In genomic region chr1:119475866-119476439, GRCh38 we compare ENCODE assay signal across 8 cellular contexts. TPM values are rescaled to one million over a fixed set of nuclear protein-coding genes. Genes with fewer than 3 reads are reported as not detected.
DNase-seq lines count a peak whose midpoint lies in the region; ATAC-seq and TF ChIP-seq lines count a peak whose summit lies in the region.

No MANE protein-coding gene starts in this region.

- intact Hi-C loops in gastrocnemius medialis (cut with DNase I; ENCODE audit: low total_unique reads), result no loop called here

- ATAC-seq in GM19438 (IDR thresholded peaks at IDR 0.05; ENCODE audit: low read depth, unreplicated experiment) (peak; percentile 68), gastrocnemius medialis (no peak)

- no peak overlapping the region for H3K4me2 ChIP-seq in DOHH2 (ENCODE audit: low read length)

- H3K4me1 Mint-ChIP-seq in endodermal cell, result peaks cover 5% of the 10 kb centered on the region

- H3K27me3 ChIP-seq in DOHH2 (ENCODE audit: control insufficient read depth, low read length), result no peaks in the 10 kb centered on the region
- no peaks in the 10 kb centered on the region for H3K27me3 ChIP-seq in endodermal cell (ENCODE audit: control insufficient read depth, insufficient read depth, low read length, poor library complexity, severe bottlenecking)
- no peaks in the 10 kb centered on the region for H3K27me3 ChIP-seq in gastrocnemius medialis

- H3F3A ChIP-seq in DOHH2 (ENCODE audit: control insufficient read depth, insufficient read depth), result no peaks in the 10 kb centered on the region

- DNase-seq in KBM-7 (peak; percentile 64), RKO (ENCODE audit: low spot score) (peak; percentile 57), endodermal cell (peak; percentile 96), myocyte (ENCODE audit: low read depth) (peak; percentile 47), gastrocnemius medialis (no peak)
- DNase-seq in activated effector memory CD4-positive, alpha-beta T cell treated with anti-CD3 and anti-CD28 coated beads, Interleukin-2, amount 50 U/mL, for 16 hours, result no peak

- H3K4me3 ChIP-seq in DOHH2 (ENCODE audit: low read length) (no peak overlapping the region), endodermal cell (ENCODE audit: low read length) (no peak overlapping the region), gastrocnemius medialis (no peak overlapping the region)

- in situ Hi-C loops in KBM-7 (cut with MboI; ENCODE audit: low pct_unique_long_range_greater_than_20kb, low sequenced_read_pairs) (no loop called here), gastrocnemius medialis (cut with MboI; ENCODE audit: low sequenced_read_pairs in 4 of 4) (no loop called here)

- H3K9me3 ChIP-seq in DOHH2 (ENCODE audit: control insufficient read depth, insufficient read depth, low read length) (no peaks in the 10 kb centered on the region), endodermal cell (ENCODE audit: control insufficient read depth, low read length) (no peaks in the 10 kb centered on the region), gastrocnemius medialis (no peaks in the 10 kb centered on the region)

- H3K9me2 ChIP-seq in DOHH2 (replicated peaks; ENCODE audit: control insufficient read depth, low read length), result no peaks in the 10 kb centered on the region

- WGBS in endodermal cell (ENCODE audit: insufficient coverage in 1 of 2, insufficient read length in 1 of 2), 2 experiments, result 34% methylated on average over 9 of the region's 9 CpGs

- peak; percentile 58 for TF ChIP-seq CTCF in DOHH2 (IDR thresholded peaks at IDR 0.05; ENCODE audit: low read depth, low read length, poor library complexity, severe bottlenecking)
- peak; percentile 84 for TF ChIP-seq CTCF in endodermal cell (conservative IDR thresholded peaks at IDR 0.05)
- peak in 1 of 5 experiments; percentile 26 for TF ChIP-seq CTCF in gastrocnemius medialis (IDR thresholded peaks at IDR 0.05 in 4 of 5, conservative IDR thresholded peaks at IDR 0.05 in 1 of 5)

- H3K9ac ChIP-seq in endodermal cell (ENCODE audit: extremely low read depth, low read length, poor library complexity, severe bottlenecking), result no peak overlapping the region

- H3K27ac Mint-ChIP-seq in endodermal cell, result peak overlapping the region; percentile 75

- TF ChIP-seq POLR2A in gastrocnemius medialis (IDR thresholded peaks at IDR 0.05), result no peak

- H3K4me1 ChIP-seq in DOHH2 (ENCODE audit: control insufficient read depth, low read length) (no peaks in the 10 kb centered on the region), endodermal cell (ENCODE audit: control insufficient read depth, insufficient read depth, low read length) (no peaks in the 10 kb centered on the region), gastrocnemius medialis (no peaks in the 10 kb centered on the region)

- H3K36me3 ChIP-seq in DOHH2 (ENCODE audit: control insufficient read depth, low read length) (no peaks in the 10 kb centered on the region), endodermal cell (ENCODE audit: control insufficient read depth, insufficient read depth, low read length) (no peaks in the 10 kb centered on the region), gastrocnemius medialis (no peaks in the 10 kb centered on the region)

- no peaks in the 10 kb centered on the region for H4K20me1 ChIP-seq in DOHH2 (ENCODE audit: control insufficient read depth, insufficient read depth, low read depth, low read length)

- H3K27ac ChIP-seq in DOHH2 (ENCODE audit: low read depth, low read length) (no peak overlapping the region), endodermal cell (ENCODE audit: low read depth, low read length) (no peak overlapping the region), gastrocnemius medialis (no peak overlapping the region)

- no peak overlapping the region for H3K4me3 Mint-ChIP-seq in endodermal cell

- no peaks in the 10 kb centered on the region for H3K79me2 ChIP-seq in DOHH2 (ENCODE audit: control insufficient read depth, low read length)

- H3K36me3 Mint-ChIP-seq in endodermal cell (ENCODE audit: low read depth), result no peaks in the 10 kb centered on the region

- H3K27me3 Mint-ChIP-seq in endodermal cell (ENCODE audit: insufficient read depth), result peaks cover 4% of the 10 kb centered on the region

- no peaks in the 10 kb centered on the region for H3K9me3 Mint-ChIP-seq in endodermal cell

RNA-seq across cellular contexts. Expression of gene HSD3B1, which starts 31.1 kb away (rescaled TPM):
- not detected for total RNA-seq in endodermal cell
- not detected for polyA plus RNA-seq in endodermal cell (2013, experiment 1 of 2)
- polyA plus RNA-seq in endodermal cell (2013, experiment 2 of 2), result not detected
- total RNA-seq in myocyte, result not detected in 2 replicates
- polyA plus RNA-seq in myocyte (2012), result 0.05 TPM
- total RNA-seq in gastrocnemius medialis, result not detected

Comparison
In these comparisons a context has a peak if more than half of its experiments do, and no peak if none do; other contexts are left out.
1. DNase-seq: peak in KBM-7 (single experiment), RKO (single experiment), endodermal cell (single experiment) and myocyte (single experiment); none in activated effector memory CD4-positive, alpha-beta T cell treated with anti-CD3 and anti-CD28 coated beads, Interleukin-2, amount 50 U/mL, for 16 hours (single experiment) and gastrocnemius medialis (0 of 2).